17 cellular contexts compared by ENCODE assay signal in the genomic region with DNA sequence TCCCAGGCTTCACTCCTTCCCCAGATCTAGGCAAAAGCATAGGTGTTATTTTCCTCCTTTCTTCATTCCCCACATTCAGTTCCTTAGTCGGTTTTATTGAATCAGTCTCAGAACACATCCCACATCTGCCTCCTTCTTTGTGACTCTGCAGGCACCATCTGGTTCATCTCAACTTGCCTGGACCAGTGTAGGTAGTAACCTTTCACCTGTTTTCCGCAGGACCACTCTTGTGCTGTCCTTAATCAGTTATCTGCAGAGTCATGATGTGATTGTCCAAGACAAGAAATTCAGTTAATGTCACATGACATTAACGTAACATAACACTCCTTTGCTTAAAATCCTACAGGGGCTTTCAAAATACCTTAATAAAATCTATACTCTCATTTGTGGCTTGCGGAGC.
DNase-seq lines count a peak whose midpoint lies in the region; ATAC-seq, FAIRE-seq and TF ChIP-seq lines count a peak whose summit lies in the region.
"Had no signal": no experiment of that assay in that cellular context is flagged by ENCODE, and none has a peak within 500 bp of the region (broad histone marks: within the 10 kb centered on the region; RNA-seq: fewer than 3 reads in every experiment).

No MANE protein-coding gene starts in this region.

- no peaks in the 10 kb centered on the region for H3K79me2 ChIP-seq in H9 (ENCODE audit: insufficient read depth, low read length)
- no peaks in the 10 kb centered on the region for H3K79me2 ChIP-seq in K562 (ENCODE audit: control insufficient read depth, insufficient read depth, low read length)

- no peaks in the 10 kb centered on the region for H3K9me1 ChIP-seq in K562 (ENCODE audit: control insufficient read depth, insufficient read depth, low read length)

- intact Hi-C loops in K562 (cut with micrococcal nuclease) = no loop called here

- H2BK5ac ChIP-seq in H9 (ENCODE audit: insufficient read length, low read length) = no peak overlapping the region

- no peak overlapping the region for H4K8ac ChIP-seq in H9 (replicated peaks; ENCODE audit: insufficient read length, low read depth, low read length)

- no peak overlapping the region for H2BK20ac ChIP-seq in H9 (ENCODE audit: low read depth, low read length, poor library complexity, severe bottlenecking)

- no peaks in the 10 kb centered on the region for H3K23me2 ChIP-seq in H9 (ENCODE audit: insufficient read length, low read depth, low read length, poor library complexity, severe bottlenecking)

- no peak overlapping the region for H3K14ac ChIP-seq in H9 (ENCODE audit: insufficient read depth, low read length)

- H3K9ac ChIP-seq in H9 (ENCODE audit: extremely low read depth, insufficient read length, low read length) = no peak overlapping the region
- H3K9ac ChIP-seq in K562 (ENCODE audit: insufficient read depth in 1 of 2, low read depth in 2 of 2, low read length in 2 of 2) = no peak overlapping the region

- H3K27me3 Mint-ChIP-seq in H9 (ENCODE audit: low read depth) = no peaks in the 10 kb centered on the region

- H3K9me3 ChIP-seq in H9 (ENCODE audit: control insufficient read depth, low read depth, low read length) (no peaks in the 10 kb centered on the region), K562 (replicated peaks; ENCODE audit: control insufficient read depth, insufficient read depth, low read depth, low read length) (no peaks in the 10 kb centered on the region; the same call in 1 of the 2 replicates)

- H4K91ac ChIP-seq in H9 (ENCODE audit: insufficient read length, low read depth, low read length) = no peak overlapping the region

- peaks cover 5% of the 10 kb centered on the region in 2 experiments for H3K4me1 Mint-ChIP-seq in H9

- H4K5ac ChIP-seq in H9 (ENCODE audit: insufficient read length, low read depth, low read length) = peak overlapping the region; percentile 68

- CTCF ChIA-PET in K562 (lab: Yijun Ruan, JAX; ENCODE audit: low intra/inter-chr PET ratio) = no interaction called here

- no peak overlapping the region for H2BK120ac ChIP-seq in H9 (ENCODE audit: low read depth, low read length, poor library complexity, severe bottlenecking)

- H3T11ph ChIP-seq in H9 (ENCODE audit: low read length) = no peak overlapping the region

- no peaks in the 10 kb centered on the region for H3K79me1 ChIP-seq in H9 (ENCODE audit: insufficient read depth, low read depth, low read length, poor library complexity, severe bottlenecking)

- H3K36me3 ChIP-seq in K562 (ENCODE audit: control insufficient read depth, insufficient read depth, low read length) = no peaks in the 10 kb centered on the region

- no peak overlapping the region for H3K56ac ChIP-seq in H9 (ENCODE audit: insufficient read length, low read depth, low read length)

- no peak overlapping the region for H3K18ac ChIP-seq in H9 (ENCODE audit: insufficient read length, low read depth, low read length)

- DNase-seq in H9 = no peak
- no peak for DNase-seq in K562 (ENCODE audit: extremely low read depth in 1 of 4, low spot score in 3 of 4)
- DNase-seq in superior temporal gyrus (ENCODE audit: extremely low spot score) = peak; percentile 50
- no peak for DNase-seq in iPS-NIHi7 (ENCODE audit: extremely low spot score)
- no peak for DNase-seq in occipital lobe (lab: John Stamatoyannopoulos, UW)
- DNase-seq in central memory CD4-positive, alpha-beta T cell = no peak
- DNase-seq: C1 segment of cervical spinal cord; Calu3; CD4-positive, alpha-beta memory T cell; COR-L47; DMS153; DND-41; H7 had no signal

- no TSS peak for BruUV-seq in K562 (replicated peaks; lab: Mats Ljungman, UMichigan)

- TF ChIP-seq CTCF in H9 (conservative IDR thresholded peaks at IDR 0.05) = no peak
- no peak for TF ChIP-seq CTCF in K562 (IDR thresholded peaks at IDR 0.05 in 2 of 3, conservative IDR thresholded peaks at IDR 0.05 in 1 of 3; ENCODE audit: insufficient read depth in 2 of 3, low read depth in 1 of 3, low read length in 3 of 3)

- no CpG with 5 or more reads among the region's 4 CpGs for WGBS in H9 (ENCODE audit: extremely low coverage, insufficient read length, low lambda C conversion rate)
- 14% methylated on average over 4 of the region's 4 CpGs for WGBS in K562 (ENCODE audit: insufficient coverage, low coverage, missing lambda C conversion rate)

- H3K27me3 ChIP-seq in H9 (ENCODE audit: insufficient read depth, low read length) (no peaks in the 10 kb centered on the region), K562 (ENCODE audit: control insufficient read depth in 2 of 2, insufficient read depth in 2 of 2, low read length in 2 of 2) (no peaks in the 10 kb centered on the region)

- no peak for FAIRE-seq in K562 (lab: Jason Lieb, UNC)
- FAIRE-seq: G401.6, GM12892, H1 had no signal

- H3K4me1 ChIP-seq in H9 (ENCODE audit: insufficient read depth, low read length) = peaks cover 2% of the 10 kb centered on the region; the same call in 1 of the 2 replicates
- H3K4me1 ChIP-seq in K562 (replicated peaks in 1 of 2; ENCODE audit: control insufficient read depth in 2 of 2, insufficient read depth in 2 of 2, low read length in 2 of 2) = no peaks in the 10 kb centered on the region

- no peak overlapping the region for H3K4ac ChIP-seq in H9 (ENCODE audit: low read depth, low read length)

- TF ChIP-seq POLR2A in K562 (conservative IDR thresholded peaks at IDR 0.05) = no peak

- TF ChIP-seq EP300 in K562 (IDR thresholded peaks at IDR 0.05; ENCODE audit: low read length) = no peak

- in situ Hi-C loops in K562 (cut with MboI) = no loop called here

- H2AFZ ChIP-seq in H9 (ENCODE audit: low read length) (no peak overlapping the region), K562 (ENCODE audit: low read depth, low read length) (no peak overlapping the region)

- H3K4me2 ChIP-seq in H9 (ENCODE audit: insufficient read depth, insufficient read length, low read length) = no peak overlapping the region
- H3K4me2 ChIP-seq in K562 (ENCODE audit: insufficient read depth, low read length) = no peak overlapping the region

- POLR2A ChIA-PET in K562 (lab: Yijun Ruan, JAX) = no interaction called here

- H3K23ac ChIP-seq in H9 (ENCODE audit: insufficient read length, low read depth, low read length) = no peak overlapping the region

- H2BK15ac ChIP-seq in H9 (ENCODE audit: low read depth, low read length) = no peak overlapping the region

- H3K27ac ChIP-seq in H9 (ENCODE audit: insufficient read length, low read depth, low read length) (no peak overlapping the region), K562 (ENCODE audit: extremely low read depth, low read depth, low read length) (no peak overlapping the region)

- ATAC-seq in K562 = no peak
- ATAC-seq: HCT116 had no signal

- H3K4me3 ChIP-seq in K562 = no peak overlapping the region

- H2AK5ac ChIP-seq in H9 (ENCODE audit: insufficient read length, low read length) = no peak overlapping the region

- H4K20me1 ChIP-seq in H9 (ENCODE audit: control insufficient read depth, insufficient read depth, insufficient read length) (no peaks in the 10 kb centered on the region), K562 (replicated peaks; ENCODE audit: control insufficient read depth, insufficient read depth, low read length) (no peaks in the 10 kb centered on the region)

- no peak overlapping the region for H2BK12ac ChIP-seq in H9 (ENCODE audit: insufficient read length, low read depth, low read length)

- no peaks in the 10 kb centered on the region for H3K36me3 Mint-ChIP-seq in H9 (ENCODE audit: insufficient read depth in 1 of 3, low read depth in 3 of 3)
- H3K36me3 Mint-ChIP-seq: CD4-positive, alpha-beta memory T cell had no signal

- no peak for TF ChIP-seq RAD21 in K562 (CRISPR knock-in tag; conservative IDR thresholded peaks at IDR 0.05 in 1 of 2, IDR thresholded peaks at IDR 0.05 in 1 of 2)

- H3K9me3 Mint-ChIP-seq in H9 = no peaks in the 10 kb centered on the region
- H3K9me3 Mint-ChIP-seq: CD4-positive, alpha-beta memory T cell had no signal

- H3K4me3 Mint-ChIP-seq in H9 = no peak overlapping the region
- H3K4me3 Mint-ChIP-seq: CD4-positive, alpha-beta memory T cell had no signal

- no peak overlapping the region for H3K27ac Mint-ChIP-seq in H9
- H3K27ac Mint-ChIP-seq: CD4-positive, alpha-beta memory T cell had no signal

TF ChIP-seq in K562, 482 proteins besides CTCF, POLR2A, EP300 and RAD21:
- TF ChIP-seq, protein P1, sequence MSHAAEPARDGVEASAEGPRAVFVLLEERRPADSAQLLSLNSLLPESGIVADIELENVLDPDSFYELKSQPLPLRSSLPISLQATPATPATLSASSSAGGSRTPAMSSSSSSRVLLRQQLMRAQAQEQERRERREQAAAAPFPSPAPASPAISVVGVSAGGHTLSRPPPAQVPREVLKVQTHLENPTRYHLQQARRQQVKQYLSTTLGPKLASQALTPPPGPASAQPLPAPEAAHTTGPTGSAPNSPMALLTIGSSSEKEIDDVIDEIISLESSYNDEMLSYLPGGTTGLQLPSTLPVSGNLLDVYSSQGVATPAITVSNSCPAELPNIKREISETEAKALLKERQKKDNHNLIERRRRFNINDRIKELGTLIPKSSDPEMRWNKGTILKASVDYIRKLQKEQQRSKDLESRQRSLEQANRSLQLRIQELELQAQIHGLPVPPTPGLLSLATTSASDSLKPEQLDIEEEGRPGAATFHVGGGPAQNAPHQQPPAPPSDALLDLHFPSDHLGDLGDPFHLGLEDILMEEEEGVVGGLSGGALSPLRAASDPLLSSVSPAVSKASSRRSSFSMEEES (CRISPR knock-in tag; IDR thresholded peaks at IDR 0.05) = peak; percentile 67
- no peak for TF ChIP-seq HNRNPUL1 (IDR thresholded peaks at IDR 0.05; ENCODE audit: low read length)
- no peak for TF ChIP-seq BRCA1 (IDR thresholded peaks at IDR 0.05)
- TF ChIP-seq BRCA1 (CRISPR knock-in tag; IDR thresholded peaks at IDR 0.05) = no peak
